ENCODE assay signal across 19 cellular contexts in the genomic region with DNA sequence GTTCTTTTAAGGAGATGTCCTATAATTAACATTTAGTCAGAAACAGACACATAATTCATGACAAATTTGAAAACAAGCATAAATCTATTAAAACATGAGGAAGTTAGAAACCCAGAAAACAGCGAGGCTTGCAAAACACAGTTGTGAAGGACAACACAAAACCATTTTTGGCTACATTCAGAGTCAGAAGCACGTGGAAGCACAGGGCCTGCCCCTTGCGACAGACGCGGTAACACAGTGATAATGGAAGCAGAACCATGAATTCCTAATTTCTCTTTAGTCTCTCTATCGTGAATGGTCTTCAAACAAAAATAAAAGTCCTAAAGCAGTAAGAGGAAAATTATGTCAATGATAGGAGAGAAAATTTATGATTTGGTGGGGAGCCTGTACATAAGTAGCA. TPM values are rescaled to one million over a fixed set of nuclear protein-coding genes. Genes with fewer than 3 reads are reported as not detected.
DNase-seq lines count a peak whose midpoint lies in the region; ATAC-seq and TF ChIP-seq lines count a peak whose summit lies in the region.
"Had no signal": no experiment of that assay in that cellular context is flagged by ENCODE, and none has a peak within 500 bp of the region (broad histone marks: within the 10 kb centered on the region; RNA-seq: fewer than 3 reads in every experiment).

No MANE protein-coding gene starts in this region.

- H3K4me1 ChIP-seq in heart left ventricle (peaks cover 0 to 69% (median 30%) of the 10 kb centered on the region in 12 donors), muscle layer of duodenum (ENCODE audit: control insufficient read depth in 1 of 2, insufficient read depth in 2 of 2, low read length in 2 of 2) (no peaks in the 10 kb centered on the region)
- H3K4me1 ChIP-seq: SJSA1 had no signal

- H3K27me3 ChIP-seq in heart left ventricle (no peaks in the 10 kb centered on the region), muscle layer of duodenum (ENCODE audit: low read depth, low read length) (no peaks in the 10 kb centered on the region)
- H3K27me3 ChIP-seq: breast epithelium, SJSA1 had no signal

- H3K4me3 ChIP-seq in heart left ventricle (no peak overlapping the region), muscle layer of duodenum (ENCODE audit: low read depth in 1 of 2, low read length in 2 of 2) (no peak overlapping the region)
- H3K4me3 ChIP-seq: A549, breast epithelium, SJSA1 had no signal

- DNase-seq in Ammon's horn (ENCODE audit: low spot score) (peak; percentile 60), NOMO-1 (lab: John Stamatoyannopoulos, UW; ENCODE audit: unreplicated experiment in 2 of 2) (peak; percentile 84 to 96), heart left ventricle (peak in 4 of 5 donors; percentile 25 to 48 (median 37)), NCI-H748 (lab: John Stamatoyannopoulos, UW; ENCODE audit: unreplicated experiment) (no peak), AG08396 (ENCODE audit: low spot score) (no peak), WTC11 (ENCODE audit: low spot score) (no peak)
- DNase-seq: activated CD4-positive, alpha-beta T cell treated with anti-CD3 and anti-CD28 coated beads for 48 hours; CD4-positive, alpha-beta T cell; NCI-H1694 treated with DMSO at 0.1 percent for 48 hours; NCI-H345; posterior cingulate gyrus; stimulated activated naive B cell treated with anti-CD40 and anti-IgM and Interleukin-4, amounts not matched to agents 10 μg/mL and 1 μg/mL and 100 μg/mL, for 72 hours; T1000 had no signal

- TF ChIP-seq POLR2A in heart left ventricle (IDR thresholded peaks at IDR 0.05), result no peak

- H3K27ac Mint-ChIP-seq in WTC11, result no peak overlapping the region
- H3K27ac Mint-ChIP-seq: activated naive CD4-positive, alpha-beta T cell treated with anti-CD3 and anti-CD28 coated beads, Interleukin-2, amount 50 U/mL, for 24 hours; CD4-positive, alpha-beta T cell; stimulated activated naive B cell treated with anti-CD40 and anti-IgM and Interleukin-4, amounts not matched to agents 10 μg/mL and 1 μg/mL and 100 μg/mL, for 72 hours had no signal

- H3K36me3 Mint-ChIP-seq in WTC11, result no peaks in the 10 kb centered on the region

- ATAC-seq in heart left ventricle (peak; percentile 50 to 81 (median 66)), WTC11 (no peak), HG03045 (IDR thresholded peaks at IDR 0.05; ENCODE audit: unreplicated experiment) (no peak)
- ATAC-seq: A549; stimulated activated naive B cell treated with anti-CD40 and anti-IgM and Interleukin-4, amounts not matched to agents 10 μg/mL and 1 μg/mL and 100 μg/mL, for 72 hours had no signal

- H3K27me3 Mint-ChIP-seq in WTC11 (ENCODE audit: low read depth), result no peaks in the 10 kb centered on the region
- H3K27me3 Mint-ChIP-seq: activated naive CD4-positive, alpha-beta T cell treated with anti-CD3 and anti-CD28 coated beads, Interleukin-2, amount 50 U/mL, for 24 hours; CD4-positive, alpha-beta T cell; stimulated activated naive B cell treated with anti-CD40 and anti-IgM and Interleukin-4, amounts not matched to agents 10 μg/mL and 1 μg/mL and 100 μg/mL, for 72 hours had no signal

- TF ChIP-seq CTCF in heart left ventricle (IDR thresholded peaks at IDR 0.05) (no peak), WTC11 (IDR thresholded peaks at IDR 0.05) (no peak)

- H3K9me3 Mint-ChIP-seq in WTC11, result no peaks in the 10 kb centered on the region
- H3K9me3 Mint-ChIP-seq: activated naive CD4-positive, alpha-beta T cell treated with anti-CD3 and anti-CD28 coated beads, Interleukin-2, amount 50 U/mL, for 24 hours; CD4-positive, alpha-beta T cell had no signal

- H3K27ac ChIP-seq in heart left ventricle (peak overlapping the region in 11 of 12 donors; percentile 17 to 93 (median 57)), muscle layer of duodenum (ENCODE audit: low read length) (peak overlapping the region; percentile 22)
- H3K27ac ChIP-seq: A549, SJSA1 had no signal

- intact Hi-C loops in heart left ventricle (cut with DNase I), result no loop called here

- H3K4me1 Mint-ChIP-seq in WTC11, result peaks cover 17% of the 10 kb centered on the region

- H3K36me3 ChIP-seq in heart left ventricle, result no peaks in the 10 kb centered on the region
- H3K36me3 ChIP-seq in muscle layer of duodenum (ENCODE audit: control insufficient read depth in 1 of 2, insufficient read depth in 2 of 2, low read length in 2 of 2), result no peaks in the 10 kb centered on the region
- H3K36me3 ChIP-seq: breast epithelium had no signal

- no peaks in the 10 kb centered on the region for H3K9me3 ChIP-seq in heart left ventricle
- H3K9me3 ChIP-seq in muscle layer of duodenum (ENCODE audit: control insufficient read depth in 1 of 2, low read length in 2 of 2), result no peaks in the 10 kb centered on the region
- H3K9me3 ChIP-seq: A549, breast epithelium, SJSA1 had no signal

- CTCF ChIA-PET in WTC11 (lab: Charles Lee), result interaction anchor here (1.9 kb wide), 1 partner anchor 52 kb away, joined by 5 read pairs; a partner anchor contains a TSS

- POLR2A ChIA-PET in WTC11 (lab: Charles Lee), result no interaction called here

- WGBS in heart left ventricle, 4 donors, result 49 to 77% (median 63%) methylated on average over 6 of the region's 6 CpGs

- H3K4me3 Mint-ChIP-seq in WTC11, result no peak overlapping the region
- H3K4me3 Mint-ChIP-seq: activated naive CD4-positive, alpha-beta T cell treated with anti-CD3 and anti-CD28 coated beads, Interleukin-2, amount 50 U/mL, for 24 hours; CD4-positive, alpha-beta T cell; stimulated activated naive B cell treated with anti-CD40 and anti-IgM and Interleukin-4, amounts not matched to agents 10 μg/mL and 1 μg/mL and 100 μg/mL, for 72 hours had no signal

TF ChIP-seq in WTC11, 78 proteins besides CTCF, POLR2A, EP300 and RAD21 (continues in another document):
- TF ChIP-seq NFE2L1 (CRISPR knock-in tag; IDR thresholded peaks at IDR 0.05) (no peak), ESRRA (CRISPR knock-in tag; IDR thresholded peaks at IDR 0.05; ENCODE audit: borderline replicate concordance) (no peak), SMAD4 (CRISPR knock-in tag; IDR thresholded peaks at IDR 0.05) (no peak)
- TF ChIP-seq, protein P1, sequence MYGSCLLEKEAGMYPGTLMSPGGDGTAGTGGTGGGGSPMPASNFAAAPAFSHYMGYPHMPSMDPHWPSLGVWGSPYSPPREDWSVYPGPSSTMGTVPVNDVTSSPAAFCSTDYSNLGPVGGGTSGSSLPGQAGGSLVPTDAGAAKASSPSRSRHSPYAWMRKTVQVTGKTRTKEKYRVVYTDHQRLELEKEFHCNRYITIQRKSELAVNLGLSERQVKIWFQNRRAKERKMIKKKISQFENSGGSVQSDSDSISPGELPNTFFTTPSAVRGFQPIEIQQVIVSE (CRISPR knock-in tag; IDR thresholded peaks at IDR 0.05; ENCODE audit: borderline replicate concordance), result no peak
- TF ChIP-seq, protein P2, sequence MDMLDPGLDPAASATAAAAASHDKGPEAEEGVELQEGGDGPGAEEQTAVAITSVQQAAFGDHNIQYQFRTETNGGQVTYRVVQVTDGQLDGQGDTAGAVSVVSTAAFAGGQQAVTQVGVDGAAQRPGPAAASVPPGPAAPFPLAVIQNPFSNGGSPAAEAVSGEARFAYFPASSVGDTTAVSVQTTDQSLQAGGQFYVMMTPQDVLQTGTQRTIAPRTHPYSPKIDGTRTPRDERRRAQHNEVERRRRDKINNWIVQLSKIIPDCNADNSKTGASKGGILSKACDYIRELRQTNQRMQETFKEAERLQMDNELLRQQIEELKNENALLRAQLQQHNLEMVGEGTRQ (CRISPR knock-in tag; IDR thresholded peaks at IDR 0.05), result no peak
- TF ChIP-seq, protein P3, sequence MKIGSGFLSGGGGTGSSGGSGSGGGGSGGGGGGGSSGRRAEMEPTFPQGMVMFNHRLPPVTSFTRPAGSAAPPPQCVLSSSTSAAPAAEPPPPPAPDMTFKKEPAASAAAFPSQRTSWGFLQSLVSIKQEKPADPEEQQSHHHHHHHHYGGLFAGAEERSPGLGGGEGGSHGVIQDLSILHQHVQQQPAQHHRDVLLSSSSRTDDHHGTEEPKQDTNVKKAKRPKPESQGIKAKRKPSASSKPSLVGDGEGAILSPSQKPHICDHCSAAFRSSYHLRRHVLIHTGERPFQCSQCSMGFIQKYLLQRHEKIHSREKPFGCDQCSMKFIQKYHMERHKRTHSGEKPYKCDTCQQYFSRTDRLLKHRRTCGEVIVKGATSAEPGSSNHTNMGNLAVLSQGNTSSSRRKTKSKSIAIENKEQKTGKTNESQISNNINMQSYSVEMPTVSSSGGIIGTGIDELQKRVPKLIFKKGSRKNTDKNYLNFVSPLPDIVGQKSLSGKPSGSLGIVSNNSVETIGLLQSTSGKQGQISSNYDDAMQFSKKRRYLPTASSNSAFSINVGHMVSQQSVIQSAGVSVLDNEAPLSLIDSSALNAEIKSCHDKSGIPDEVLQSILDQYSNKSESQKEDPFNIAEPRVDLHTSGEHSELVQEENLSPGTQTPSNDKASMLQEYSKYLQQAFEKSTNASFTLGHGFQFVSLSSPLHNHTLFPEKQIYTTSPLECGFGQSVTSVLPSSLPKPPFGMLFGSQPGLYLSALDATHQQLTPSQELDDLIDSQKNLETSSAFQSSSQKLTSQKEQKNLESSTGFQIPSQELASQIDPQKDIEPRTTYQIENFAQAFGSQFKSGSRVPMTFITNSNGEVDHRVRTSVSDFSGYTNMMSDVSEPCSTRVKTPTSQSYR (CRISPR knock-in tag; IDR thresholded peaks at IDR 0.05), result no peak
- TF ChIP-seq, protein P4, sequence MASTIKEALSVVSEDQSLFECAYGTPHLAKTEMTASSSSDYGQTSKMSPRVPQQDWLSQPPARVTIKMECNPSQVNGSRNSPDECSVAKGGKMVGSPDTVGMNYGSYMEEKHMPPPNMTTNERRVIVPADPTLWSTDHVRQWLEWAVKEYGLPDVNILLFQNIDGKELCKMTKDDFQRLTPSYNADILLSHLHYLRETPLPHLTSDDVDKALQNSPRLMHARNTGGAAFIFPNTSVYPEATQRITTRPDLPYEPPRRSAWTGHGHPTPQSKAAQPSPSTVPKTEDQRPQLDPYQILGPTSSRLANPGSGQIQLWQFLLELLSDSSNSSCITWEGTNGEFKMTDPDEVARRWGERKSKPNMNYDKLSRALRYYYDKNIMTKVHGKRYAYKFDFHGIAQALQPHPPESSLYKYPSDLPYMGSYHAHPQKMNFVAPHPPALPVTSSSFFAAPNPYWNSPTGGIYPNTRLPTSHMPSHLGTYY (CRISPR knock-in tag; IDR thresholded peaks at IDR 0.05), result no peak

RNA-seq across cellular contexts. Expression of a gene that starts 12.2 kb away (rescaled TPM):
- total RNA-seq in heart left ventricle, result 10 to 100 TPM; 39.1 to 72.7 (median 52.0) TPM
- polyA plus RNA-seq in heart left ventricle, result 10 to 100 TPM; 10.9 to 24.3 TPM
- 2.6 to 4.5 TPM (median 3.3 TPM) in 3 replicates for total RNA-seq in WTC11 (2021)

RNA-seq across cellular contexts. Expression of a gene that starts 51.9 kb away (rescaled TPM):
- total RNA-seq in heart left ventricle (1 to 10 TPM; 3.4 to 9.1 (median 4.4) TPM), WTC11 (2021) (80.9 to 97.7 TPM (median 84.3 TPM) in 3 replicates)
- 1 to 10 TPM; 1.6 to 5.9 TPM for polyA plus RNA-seq in heart left ventricle

Comparison
In these comparisons a context has a peak if more than half of its experiments do, and no peak if none do; other contexts are left out.
1. DNase-seq: peak in Ammon's horn (single experiment), NOMO-1 (2 of 2) and heart left ventricle (4 of 5); none in NCI-H748 (single experiment), AG08396 (single experiment) and WTC11 (single experiment).
2. ATAC-seq: peak in heart left ventricle (4 of 4); none in WTC11 (single experiment) and HG03045 (single experiment).